20 cellular contexts compared by ENCODE assay signal in the genomic region with DNA sequence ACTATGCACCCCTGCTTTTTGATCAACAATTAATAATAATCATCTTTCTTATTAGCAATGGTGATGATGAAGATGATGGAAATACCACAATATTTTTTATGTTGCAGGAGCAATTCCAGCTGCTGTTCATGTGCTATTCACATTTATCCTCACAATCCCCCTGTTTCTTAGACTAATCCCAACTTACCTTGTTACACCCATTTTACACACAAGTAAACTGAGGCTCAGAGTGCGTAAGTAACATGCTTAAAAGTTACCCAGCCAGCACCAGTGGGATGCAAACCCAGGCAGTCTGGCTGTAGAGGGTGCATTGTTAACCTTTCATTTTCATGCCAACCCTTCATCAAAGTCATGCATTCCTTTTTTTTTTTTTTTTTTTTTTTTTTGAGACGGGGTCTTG. TPM values are rescaled to one million over a fixed set of nuclear protein-coding genes. Genes with fewer than 3 reads are reported as not detected.
DNase-seq lines count a peak whose midpoint lies in the region; ATAC-seq, FAIRE-seq and TF ChIP-seq lines count a peak whose summit lies in the region.
"Had no signal": no experiment of that assay in that cellular context is flagged by ENCODE, and none has a peak within 500 bp of the region (broad histone marks: within the 10 kb centered on the region; RNA-seq: fewer than 3 reads in every experiment).

No MANE protein-coding gene starts in this region.

- H3K9me3 ChIP-seq in K562 (replicated peaks; ENCODE audit: control insufficient read depth, insufficient read depth, low read depth, low read length): no peaks in the 10 kb centered on the region
- no peaks in the 10 kb centered on the region for H3K9me3 ChIP-seq in T-helper 17 cell (ENCODE audit: control insufficient read depth, low read length, poor library complexity, severe bottlenecking)
- H3K9me3 ChIP-seq: BE2C, Caco-2 had no signal

- DNase-seq in HEK293T (ENCODE audit: extremely low spot score) (no peak), K562 (ENCODE audit: extremely low read depth in 1 of 4, low spot score in 3 of 4) (no peak), mesendoderm (no peak), T-helper 17 cell (no peak)
- no peak for DNase-seq in stimulated activated naive CD4-positive, alpha-beta T cell treated with Interleukin-2 at 50 U/mL for 16 hours (lab: John Stamatoyannopoulos, UW)
- DNase-seq: ACHN; BE2C; Caco-2; CD4-positive, alpha-beta T cell; DMS153; DMS79; GDM1 had no signal

- H3K4me1 Mint-ChIP-seq in T-helper 17 cell: peaks cover 13% of the 10 kb centered on the region

- no peak overlapping the region for H4K5ac ChIP-seq in mesendoderm (ENCODE audit: low read length)

- CTCF ChIA-PET in HEK293T (lab: Yijun Ruan, JAX) (no interaction called here), K562 (lab: Yijun Ruan, JAX; ENCODE audit: low intra/inter-chr PET ratio) (no interaction called here)

- no peak overlapping the region for H2BK15ac ChIP-seq in mesendoderm (replicated peaks; ENCODE audit: low read depth)

- BruUV-seq in K562 (replicated peaks; lab: Mats Ljungman, UMichigan): no TSS peak

- no peak for FAIRE-seq in K562 (lab: Jason Lieb, UNC)
- FAIRE-seq: A204.1, D721Med had no signal

- in situ Hi-C loops in K562 (cut with MboI): no loop called here

- H3K27me3 ChIP-seq in K562 (ENCODE audit: control insufficient read depth in 2 of 2, insufficient read depth in 2 of 2, low read length in 2 of 2) (no peaks in the 10 kb centered on the region), mesendoderm (ENCODE audit: insufficient read depth, low read length, poor library complexity) (no peaks in the 10 kb centered on the region)
- H3K27me3 ChIP-seq: BE2C had no signal

- H2AK5ac ChIP-seq in mesendoderm (ENCODE audit: low read length): peak overlapping the region; percentile 94

- no peaks in the 10 kb centered on the region for H3K9me1 ChIP-seq in K562 (ENCODE audit: control insufficient read depth, insufficient read depth, low read length)

- ATAC-seq in K562 (no peak), T-helper 17 cell (no peak), HG02852 (IDR thresholded peaks at IDR 0.05; ENCODE audit: unreplicated experiment) (no peak)
- ATAC-seq: GM23338, HCT116 had no signal

- H3K4me1 ChIP-seq in K562 (replicated peaks in 1 of 2; ENCODE audit: control insufficient read depth in 2 of 2, insufficient read depth in 2 of 2, low read length in 2 of 2) (peaks cover 45 to 48% of the 10 kb centered on the region in 2 experiments), mesendoderm (ENCODE audit: control insufficient read depth, low read depth, low read length) (peaks cover 19% of the 10 kb centered on the region)
- H3K4me1 ChIP-seq: Caco-2 had no signal

- H3K23ac ChIP-seq in mesendoderm (ENCODE audit: low read length): no peak overlapping the region

- H4K20me1 ChIP-seq in K562 (replicated peaks; ENCODE audit: control insufficient read depth, insufficient read depth, low read length): no peaks in the 10 kb centered on the region

- no peak overlapping the region for H2AFZ ChIP-seq in K562 (ENCODE audit: low read depth, low read length)

- intact Hi-C loops in K562 (cut with micrococcal nuclease): no loop called here

- H3K79me1 ChIP-seq in mesendoderm (ENCODE audit: low read length): no peaks in the 10 kb centered on the region

- peak overlapping the region; percentile 33 for H2BK5ac ChIP-seq in mesendoderm (ENCODE audit: low read length)

- H3K79me2 ChIP-seq in K562 (ENCODE audit: control insufficient read depth, insufficient read depth, low read length) (no peaks in the 10 kb centered on the region), mesendoderm (ENCODE audit: control insufficient read depth, insufficient read depth, low read length) (no peaks in the 10 kb centered on the region)

- no peak overlapping the region for H3K4me2 ChIP-seq in K562 (ENCODE audit: insufficient read depth, low read length)
- no peak overlapping the region for H3K4me2 ChIP-seq in mesendoderm (ENCODE audit: low read length)
- H3K4me2 ChIP-seq: GM23338 had no signal

- TF ChIP-seq EP300 in K562 (IDR thresholded peaks at IDR 0.05; ENCODE audit: low read length): no peak

- WGBS in K562 (ENCODE audit: insufficient coverage, low coverage, missing lambda C conversion rate): 100% methylated on average over 1 of the region's 2 CpGs
- whole genome bisulfite sequencing in mesendoderm (ENCODE audit: extremely low coverage, insufficient coverage, low lambda C conversion rate): no CpG with 5 or more reads among the region's 2 CpGs

- H3K27ac Mint-ChIP-seq in T-helper 17 cell: no peak overlapping the region
- H3K27ac Mint-ChIP-seq: CD4-positive, alpha-beta T cell; GM23338 had no signal

- H3K27me3 Mint-ChIP-seq in T-helper 17 cell: peaks cover 5% of the 10 kb centered on the region
- H3K27me3 Mint-ChIP-seq: CD4-positive, alpha-beta T cell had no signal

- no peak overlapping the region for H3K18ac ChIP-seq in mesendoderm (ENCODE audit: low read length)

- TF ChIP-seq POLR2A in K562 (conservative IDR thresholded peaks at IDR 0.05): no peak

- no peak overlapping the region for H4K8ac ChIP-seq in mesendoderm (ENCODE audit: low read depth, low read length)

- H3K27ac ChIP-seq in K562 (ENCODE audit: extremely low read depth, low read depth, low read length): no peak overlapping the region
- H3K27ac ChIP-seq in mesendoderm (ENCODE audit: low read depth, low read length): no peak overlapping the region
- H3K27ac ChIP-seq: C4-2B had no signal

- POLR2A ChIA-PET in HEK293T (lab: Yijun Ruan, JAX) (no interaction called here), K562 (lab: Yijun Ruan, JAX) (no interaction called here)

- H3K36me3 ChIP-seq in K562 (ENCODE audit: control insufficient read depth, insufficient read depth, low read length): no peaks in the 10 kb centered on the region
- H3K36me3 ChIP-seq in mesendoderm (ENCODE audit: control insufficient read depth, insufficient read depth, low read length): no peaks in the 10 kb centered on the region
- H3K36me3 ChIP-seq: BE2C had no signal

- H3K4me3 ChIP-seq in K562 (no peak overlapping the region), mesendoderm (ENCODE audit: low read length) (no peak overlapping the region)
- H3K4me3 ChIP-seq: GM23338 had no signal

- H3K56ac ChIP-seq in mesendoderm (ENCODE audit: low read length): no peak overlapping the region

- no peak for TF ChIP-seq RAD21 in K562 (CRISPR knock-in tag; conservative IDR thresholded peaks at IDR 0.05 in 1 of 2, IDR thresholded peaks at IDR 0.05 in 1 of 2)

- peaks cover 2% of the 10 kb centered on the region for H3K36me3 Mint-ChIP-seq in T-helper 17 cell (ENCODE audit: low read depth)

- no peak for TF ChIP-seq CTCF in K562 (IDR thresholded peaks at IDR 0.05 in 2 of 3, conservative IDR thresholded peaks at IDR 0.05 in 1 of 3; ENCODE audit: insufficient read depth in 2 of 3, low read depth in 1 of 3, low read length in 3 of 3)

- H3K4me3 Mint-ChIP-seq in T-helper 17 cell: no peak overlapping the region
- H3K4me3 Mint-ChIP-seq: CD4-positive, alpha-beta T cell; GM23338 had no signal

- no peak overlapping the region for H3K4ac ChIP-seq in mesendoderm (ENCODE audit: low read depth, low read length)

- H2BK120ac ChIP-seq in mesendoderm (ENCODE audit: low read depth, low read length): no peak overlapping the region

- H3K9ac ChIP-seq in K562 (ENCODE audit: insufficient read depth in 1 of 2, low read depth in 2 of 2, low read length in 2 of 2) (no peak overlapping the region), mesendoderm (ENCODE audit: low read length) (no peak overlapping the region)

RNA-seq across cellular contexts. Expression of a gene that starts 1.6 kb away (rescaled TPM):
- total RNA-seq in K562 (2011; cell fraction: chromatin; rRNA removed; ENCODE audit: low replicate concordance): 0.56 TPM in 1 of 2 replicates, not detected in the other
- total RNA-seq in K562 (2011; cell fraction: nucleolus; rRNA removed): 0.67 TPM in 1 of 2 replicates, not detected in the other
- total RNA-seq in K562 (2011; cell fraction: nucleoplasm; rRNA removed): not detected in 2 replicates
- total RNA-seq in K562 (2014; rRNA removed) (0.73 and 1.6 TPM in 2 replicates), K562 (2014; rRNA removed; fragmentation: Illumina TruSeq; extraction: Trizol) (0.32 and 0.76 TPM in 2 replicates), K562 (2015; rRNA removed; fragmentation: Illumina TruSeq; extraction: Trizol) (0.34 and 0.69 TPM in 2 replicates), K562 (2021) (3.3 and 3.9 TPM in 2 replicates), T-helper 17 cell (not detected)
- polyA plus RNA-seq in K562 (2011; rRNA removed) (1.7 and 1.9 TPM in 2 replicates), K562 (2014; fragmentation: Illumina TruSeq; extraction: Trizol) (0.59 and 0.60 TPM in 2 replicates), K562 (2014; fragmentation: Nextera tagmentation; extraction: Ambion mirVana) (1 to 10 TPM; 1.6 to 2.1 TPM), K562 (2014; rRNA removed) (0.93 and 2.1 TPM in 2 replicates)
- 0.47 and 1.5 TPM in 2 replicates for polyA plus RNA-seq in K562 (2011; cell fraction: cytosol; rRNA removed)
- 0.35 and 1.1 TPM in 2 replicates for polyA plus RNA-seq in K562 (2011; cell fraction: nucleus; rRNA removed)
- 1.7 and 2.1 TPM in 2 replicates for polyA plus RNA-seq in K562 (2012)
- not detected in 2 replicates for polyA minus RNA-seq in K562 (2011; rRNA and poly(A)+ RNA removed)
- polyA minus RNA-seq in K562 (2011; cell fraction: cytosol; rRNA and poly(A)+ RNA removed): not detected in 2 replicates
- not detected in 2 replicates for polyA minus RNA-seq in K562 (2011; cell fraction: nucleus; rRNA and poly(A)+ RNA removed)
- polyA plus RNA-seq in mesendoderm (2013, experiment 1 of 2): 0.72 TPM
- 0.60 TPM for polyA plus RNA-seq in mesendoderm (2013, experiment 2 of 2)
- total RNA-seq: CD4-positive, alpha-beta T cell; Daoy; GM23338; H7 had no signal

RNA-seq across cellular contexts. Expression of a gene that starts 2.4 kb away (rescaled TPM):
- not detected in 2 replicates for total RNA-seq in K562 (2011; cell fraction: chromatin; rRNA removed; ENCODE audit: low replicate concordance)
- total RNA-seq in K562 (2011; cell fraction: nucleolus; rRNA removed): not detected in 2 replicates
- total RNA-seq in K562 (2011; cell fraction: nucleoplasm; rRNA removed): not detected in 2 replicates
- total RNA-seq in K562 (2014; rRNA removed) (0.29 and 0.45 TPM in 2 replicates), K562 (2014; rRNA removed; fragmentation: Illumina TruSeq; extraction: Trizol) (not detected in 2 replicates), K562 (2015; rRNA removed; fragmentation: Illumina TruSeq; extraction: Trizol) (not detected in 2 replicates), K562 (2021) (0.16 and 0.22 TPM in 2 replicates), T-helper 17 cell (not detected)
- polyA plus RNA-seq in K562 (2011; rRNA removed) (0.12 and 0.17 TPM in 2 replicates), K562 (2014; fragmentation: Illumina TruSeq; extraction: Trizol) (0.26 and 0.33 TPM in 2 replicates), K562 (2014; fragmentation: Nextera tagmentation; extraction: Ambion mirVana) (under 1 TPM; 0.18 to 0.41 TPM), K562 (2014; rRNA removed) (0.38 and 0.42 TPM in 2 replicates)
- 0.53 and 1.1 TPM in 2 replicates for polyA plus RNA-seq in K562 (2011; cell fraction: cytosol; rRNA removed)
- not detected in 2 replicates for polyA plus RNA-seq in K562 (2011; cell fraction: nucleus; rRNA removed)
- 0.12 and 0.42 TPM in 2 replicates for polyA plus RNA-seq in K562 (2012)
- polyA minus RNA-seq in K562 (2011; rRNA and poly(A)+ RNA removed): not detected in 2 replicates
- polyA minus RNA-seq in K562 (2011; cell fraction: cytosol; rRNA and poly(A)+ RNA removed): not detected in 2 replicates
- not detected in 2 replicates for polyA minus RNA-seq in K562 (2011; cell fraction: nucleus; rRNA and poly(A)+ RNA removed)
- polyA plus RNA-seq in mesendoderm (2013, experiment 1 of 2): 7.3 TPM
- 7.5 TPM for polyA plus RNA-seq in mesendoderm (2013, experiment 2 of 2)
- total RNA-seq: Caco-2; CD4-positive, alpha-beta T cell; Daoy had no signal

RNA-seq across cellular contexts. Expression of a gene that starts 30.3 kb away (rescaled TPM):
- total RNA-seq in K562 (2011; cell fraction: chromatin; rRNA removed; ENCODE audit: low replicate concordance): 183 and 357 TPM in 2 replicates
- total RNA-seq in K562 (2011; cell fraction: nucleolus; rRNA removed): 260 and 261 TPM in 2 replicates
- total RNA-seq in K562 (2011; cell fraction: nucleoplasm; rRNA removed): 278 and 313 TPM in 2 replicates
- total RNA-seq in K562 (2014; rRNA removed) (73.7 and 94.7 TPM in 2 replicates), K562 (2014; rRNA removed; fragmentation: Illumina TruSeq; extraction: Trizol) (26.3 and 26.6 TPM in 2 replicates), K562 (2015; rRNA removed; fragmentation: Illumina TruSeq; extraction: Trizol) (34.7 and 38.8 TPM in 2 replicates), K562 (2021) (88.7 and 92.1 TPM in 2 replicates), T-helper 17 cell (10 to 100 TPM; 18.2 to 40.7 TPM)
- polyA plus RNA-seq in K562 (2011; rRNA removed) (123 and 126 TPM in 2 replicates), K562 (2014; fragmentation: Illumina TruSeq; extraction: Trizol) (60.1 and 64.7 TPM in 2 replicates), K562 (2014; fragmentation: Nextera tagmentation; extraction: Ambion mirVana) (10 to 100 TPM; 14.2 to 18.2 TPM), K562 (2014; rRNA removed) (85.0 and 92.3 TPM in 2 replicates)
- 164 and 307 TPM in 2 replicates for polyA plus RNA-seq in K562 (2011; cell fraction: cytosol; rRNA removed)
- 121 and 197 TPM in 2 replicates for polyA plus RNA-seq in K562 (2011; cell fraction: nucleus; rRNA removed)
- 61.7 and 68.9 TPM in 2 replicates for polyA plus RNA-seq in K562 (2012)
- polyA minus RNA-seq in K562 (2011; rRNA and poly(A)+ RNA removed): 55.9 and 90.2 TPM in 2 replicates
- 71.9 and 98.8 TPM in 2 replicates for polyA minus RNA-seq in K562 (2011; cell fraction: cytosol; rRNA and poly(A)+ RNA removed)
- polyA minus RNA-seq in K562 (2011; cell fraction: nucleus; rRNA and poly(A)+ RNA removed): 53.2 and 63.2 TPM in 2 replicates
- 60.8 TPM for polyA plus RNA-seq in mesendoderm (2013, experiment 1 of 2)
- polyA plus RNA-seq in mesendoderm (2013, experiment 2 of 2): 59.3 TPM

RNA-seq across cellular contexts. Expression of a gene that starts 37.2 kb away (rescaled TPM):
- total RNA-seq in K562 (2011; cell fraction: chromatin; rRNA removed; ENCODE audit: low replicate concordance): 3.3 and 4.4 TPM in 2 replicates
- total RNA-seq in K562 (2011; cell fraction: nucleolus; rRNA removed): 2.5 TPM in 2 replicates
- 4.2 and 6.1 TPM in 2 replicates for total RNA-seq in K562 (2011; cell fraction: nucleoplasm; rRNA removed)
- 0.24 and 0.32 TPM in 2 replicates for total RNA-seq in K562 (2014; rRNA removed)
- total RNA-seq in K562 (2014; rRNA removed; fragmentation: Illumina TruSeq; extraction: Trizol): 0.35 and 0.58 TPM in 2 replicates
- total RNA-seq in K562 (2015; rRNA removed; fragmentation: Illumina TruSeq; extraction: Trizol): 0.30 and 0.58 TPM in 2 replicates
- 0.63 and 0.93 TPM in 2 replicates for total RNA-seq in K562 (2021)
- polyA plus RNA-seq in K562 (2011; rRNA removed): 0.55 and 0.63 TPM in 2 replicates
- 0.21 and 0.40 TPM in 2 replicates for polyA plus RNA-seq in K562 (2011; cell fraction: cytosol; rRNA removed)
- 2.2 and 2.7 TPM in 2 replicates for polyA plus RNA-seq in K562 (2011; cell fraction: nucleus; rRNA removed)
- polyA plus RNA-seq in K562 (2012): 0.68 and 0.78 TPM in 2 replicates
- polyA plus RNA-seq in K562 (2014; fragmentation: Illumina TruSeq; extraction: Trizol): 0.19 and 0.39 TPM in 2 replicates
- polyA plus RNA-seq in K562 (2014; fragmentation: Nextera tagmentation; extraction: Ambion mirVana): under 1 TPM; 0.03 to 0.04 TPM
- 0.34 and 0.61 TPM in 2 replicates for polyA plus RNA-seq in K562 (2014; rRNA removed)
- 0.95 and 1.1 TPM in 2 replicates for polyA minus RNA-seq in K562 (2011; rRNA and poly(A)+ RNA removed)
- not detected in 2 replicates for polyA minus RNA-seq in K562 (2011; cell fraction: cytosol; rRNA and poly(A)+ RNA removed)
- polyA minus RNA-seq in K562 (2011; cell fraction: nucleus; rRNA and poly(A)+ RNA removed): 1.6 TPM in 2 replicates
- 5.6 TPM for polyA plus RNA-seq in mesendoderm (2013, experiment 1 of 2)
- polyA plus RNA-seq in mesendoderm (2013, experiment 2 of 2): 5.2 TPM
- total RNA-seq in T-helper 17 cell: 100 to 1,000 TPM in 1 of 2 donors, 10 to 100 TPM in 1; 83.4 to 116 TPM
